15 cellular contexts compared by ENCODE assay signal in genomic region chr20:48260370-48260769, GRCh38.
DNase-seq lines count a peak whose midpoint lies in the region; ATAC-seq and TF ChIP-seq lines count a peak whose summit lies in the region.
"Had no signal": no experiment of that assay in that cellular context is flagged by ENCODE, and none has a peak within 500 bp of the region (broad histone marks: within the 10 kb centered on the region; RNA-seq: fewer than 3 reads in every experiment).

No MANE protein-coding gene starts in this region.

- H3K27me3 Mint-ChIP-seq in osteocyte (ENCODE audit: unreplicated experiment): peaks cover 86% of the 10 kb centered on the region

- H3K36me3 ChIP-seq in RWPE2 (ENCODE audit: low read depth) (no peaks in the 10 kb centered on the region), hepatocyte (replicated peaks; ENCODE audit: insufficient read depth, low read depth) (no peaks in the 10 kb centered on the region)

- H2AFZ ChIP-seq in hepatocyte: no peak overlapping the region

- ATAC-seq in RWPE2 (ENCODE audit: low read depth) (no peak), HG03159 (IDR thresholded peaks at IDR 0.05; ENCODE audit: unreplicated experiment) (no peak), GM21576 (IDR thresholded peaks at IDR 0.05; ENCODE audit: unreplicated experiment) (no peak)
- ATAC-seq: HCT116, PC-3 had no signal

- WGBS in hepatocyte (ENCODE audit: low lambda C conversion rate, missing lambda C conversion rate): 84% methylated on average over 7 of the region's 7 CpGs

- no peaks in the 10 kb centered on the region for H3K4me1 ChIP-seq in RWPE2 (ENCODE audit: insufficient read depth, poor library complexity, severe bottlenecking)
- no peaks in the 10 kb centered on the region for H3K4me1 ChIP-seq in hepatocyte (ENCODE audit: insufficient read depth)

- H3K27ac ChIP-seq in RWPE2 (ENCODE audit: poor library complexity, severe bottlenecking) (no peak overlapping the region), hepatocyte (no peak overlapping the region)

- H3K9me3 ChIP-seq in RWPE2 (ENCODE audit: severe bottlenecking): no peaks in the 10 kb centered on the region
- no peaks in the 10 kb centered on the region for H3K9me3 ChIP-seq in hepatocyte (ENCODE audit: low read depth)

- H3K4me3 Mint-ChIP-seq in osteocyte (ENCODE audit: unreplicated experiment): no peak overlapping the region

- TF ChIP-seq CTCF in RWPE2 (IDR thresholded peaks at IDR 0.05; ENCODE audit: poor library complexity, severe bottlenecking) (no peak), hepatocyte (IDR thresholded peaks at IDR 0.05; ENCODE audit: poor library complexity) (no peak), osteocyte (IDR thresholded peaks at IDR 0.05) (no peak)

- H3K4me2 ChIP-seq in hepatocyte: no peak overlapping the region

- no peak overlapping the region for H3K27ac Mint-ChIP-seq in osteocyte (ENCODE audit: unreplicated experiment)

- H3K4me1 Mint-ChIP-seq in osteocyte (ENCODE audit: unreplicated experiment): no peaks in the 10 kb centered on the region

- no peaks in the 10 kb centered on the region for H3K36me3 Mint-ChIP-seq in osteocyte (ENCODE audit: unreplicated experiment)

- no peaks in the 10 kb centered on the region for H4K20me1 ChIP-seq in hepatocyte (ENCODE audit: insufficient read depth, poor library complexity, severe bottlenecking)

- H3K4me3 ChIP-seq in RWPE2 (ENCODE audit: severe bottlenecking) (no peak overlapping the region), hepatocyte (no peak overlapping the region)

- H3K9me3 Mint-ChIP-seq in osteocyte (ENCODE audit: unreplicated experiment): peaks cover 6% of the 10 kb centered on the region

- DNase-seq in NCI-H524 (lab: John Stamatoyannopoulos, UW): peak; percentile 30 to 59
- DNase-seq in NCI-H524 treated with DMSO at 0.1 percent for 48 hours (lab: John Stamatoyannopoulos, UW): no peak
- DNase-seq in RWPE2 (ENCODE audit: low spot score): peak; percentile 76
- DNase-seq in hepatocyte (ENCODE audit: low spot score): peak; percentile 7
- DNase-seq in putamen (ENCODE audit: low spot score): peak; percentile 49
- DNase-seq in osteocyte (ENCODE audit: extremely low spot score, unreplicated experiment): no peak
- DNase-seq: activated CD4-positive, alpha-beta T cell treated with anti-CD3 and anti-CD28 coated beads, Interleukin-2, amount 50 U/mL, for 1 hour; activated naive CD4-positive, alpha-beta T cell treated with Interleukin-2 at 50 U/mL for 16 hours; EL; foreskin fibroblast; NCI-H1436; PC-3 had no signal

- H3K27me3 ChIP-seq in RWPE2 (ENCODE audit: insufficient read depth, poor library complexity, severe bottlenecking) (no peaks in the 10 kb centered on the region), hepatocyte (no peaks in the 10 kb centered on the region)

- H3K9me2 ChIP-seq in hepatocyte (replicated peaks; ENCODE audit: insufficient read depth): no peaks in the 10 kb centered on the region

- no peaks in the 10 kb centered on the region for H3K79me2 ChIP-seq in hepatocyte

Comparison
In these comparisons a context has a peak if more than half of its experiments do, and no peak if none do; other contexts are left out.
1. DNase-seq: peak in NCI-H524 (2 of 2), RWPE2 (single experiment), hepatocyte (single experiment) and putamen (single experiment); none in NCI-H524 treated with DMSO at 0.1 percent for 48 hours (single experiment) and osteocyte (single experiment).